In genomic region chr6:30885481-30885998, GRCh38 we compare ENCODE assay signal across 8 cellular contexts. TPM values are rescaled to one million over a fixed set of nuclear protein-coding genes. Genes with fewer than 3 reads are reported as not detected.
DNase-seq lines count a peak whose midpoint lies in the region; ATAC-seq lines count a peak whose summit lies in the region.

No MANE protein-coding gene starts in this region.

- peaks cover 24 to 29% (median 27%) of the 10 kb centered on the region in 3 donors for H3K4me1 Mint-ChIP-seq in IgD-negative memory B cell
- peaks cover 6 to 16% of the 10 kb centered on the region in 2 donors for H3K4me1 Mint-ChIP-seq in immature natural killer cell
- H3K4me1 Mint-ChIP-seq in stimulated activated effector memory CD8-positive, alpha-beta T cell treated with anti-CD3 and anti-CD28 coated beads, Interleukin-12 subunit alpha, Interleukin-12 subunit beta, amount 100 ng/mL, for 72 hours = peaks cover 31% of the 10 kb centered on the region

- H3K9me3 Mint-ChIP-seq in IgD-negative memory B cell = no peaks in the 10 kb centered on the region
- no peaks in the 10 kb centered on the region for H3K9me3 Mint-ChIP-seq in immature natural killer cell
- H3K9me3 Mint-ChIP-seq in stimulated activated effector memory CD8-positive, alpha-beta T cell treated with anti-CD3 and anti-CD28 coated beads, Interleukin-12 subunit alpha, Interleukin-12 subunit beta, amount 100 ng/mL, for 72 hours = no peaks in the 10 kb centered on the region

- peak overlapping the region; percentile 98 for H3K27ac ChIP-seq in angular gyrus (ENCODE audit: low read depth, low read length)

- no peak for ATAC-seq in stimulated activated effector memory CD8-positive, alpha-beta T cell treated with anti-CD3 and anti-CD28 coated beads, Interleukin-12 subunit alpha, Interleukin-12 subunit beta, amount 100 ng/mL, for 72 hours
- ATAC-seq in GM19395 (IDR thresholded peaks at IDR 0.05; ENCODE audit: unreplicated experiment) = no peak
- no peak for ATAC-seq in GM19035 (IDR thresholded peaks at IDR 0.05; ENCODE audit: unreplicated experiment)

- peak; percentile 49 for DNase-seq in COR-L47 (lab: John Stamatoyannopoulos, UW)
- no peak for DNase-seq in immature natural killer cell
- DNase-seq in stimulated activated effector memory CD8-positive, alpha-beta T cell treated with anti-CD3 and anti-CD28 coated beads, Interleukin-12 subunit alpha, Interleukin-12 subunit beta, amount 100 ng/mL, for 72 hours (ENCODE audit: low spot score in 2 of 2) = no peak
- no peak for DNase-seq in effector CD4-positive, alpha-beta T cell

- H3K36me3 Mint-ChIP-seq in IgD-negative memory B cell (no peaks in the 10 kb centered on the region), immature natural killer cell (peaks cover 5 to 9% (median 5%) of the 10 kb centered on the region in 3 donors)
- no peaks in the 10 kb centered on the region for H3K36me3 Mint-ChIP-seq in stimulated activated effector memory CD8-positive, alpha-beta T cell treated with anti-CD3 and anti-CD28 coated beads, Interleukin-12 subunit alpha, Interleukin-12 subunit beta, amount 100 ng/mL, for 72 hours

- H3K27me3 Mint-ChIP-seq in IgD-negative memory B cell (peaks cover 6% of the 10 kb centered on the region), immature natural killer cell (ENCODE audit: low read depth in 3 of 3) (peaks cover 0 to 12% (median 6%) of the 10 kb centered on the region in 3 donors)

- H3K27ac Mint-ChIP-seq in IgD-negative memory B cell = peak overlapping the region; percentile 47 to 84 (median 60)
- peak overlapping the region in 2 of 6 donors; percentile 13 to 31 for H3K27ac Mint-ChIP-seq in immature natural killer cell
- peak overlapping the region; percentile 29 for H3K27ac Mint-ChIP-seq in stimulated activated effector memory CD8-positive, alpha-beta T cell treated with anti-CD3 and anti-CD28 coated beads, Interleukin-12 subunit alpha, Interleukin-12 subunit beta, amount 100 ng/mL, for 72 hours

- H3K4me3 Mint-ChIP-seq in IgD-negative memory B cell (peak overlapping the region; percentile 81 to 96 (median 89)), immature natural killer cell (peak overlapping the region; percentile 79 to 86 (median 79))
- H3K4me3 Mint-ChIP-seq in stimulated activated effector memory CD8-positive, alpha-beta T cell treated with anti-CD3 and anti-CD28 coated beads, Interleukin-12 subunit alpha, Interleukin-12 subunit beta, amount 100 ng/mL, for 72 hours = peak overlapping the region; percentile 73

RNA-seq across cellular contexts. Expression of gene DDR1, which starts 1.2 kb away (rescaled TPM):
- polyA plus RNA-seq in IgD-negative memory B cell (4.6 TPM), immature natural killer cell (1 to 10 TPM in 1 of 3 donors, under 1 TPM in 1, not detected in 1; 0.41 to 1.1 TPM)

RNA-seq across cellular contexts. Expression of gene GTF2H4, which starts 22.5 kb away (rescaled TPM):
- polyA plus RNA-seq in IgD-negative memory B cell (8.4 TPM), immature natural killer cell (10 to 100 TPM in 1 of 3 donors, 1 to 10 TPM in 1, not detected in 1; 6.3 to 10.2 TPM)

RNA-seq across cellular contexts. Expression of gene VARS2, which starts 28.5 kb away (rescaled TPM):
- polyA plus RNA-seq in IgD-negative memory B cell (26.0 TPM), immature natural killer cell (10 to 100 TPM; 12.0 to 17.5 (median 12.6) TPM)

RNA-seq across cellular contexts. Expression of gene SFTA2, which starts 46.4 kb away (rescaled TPM):
- polyA plus RNA-seq in IgD-negative memory B cell = 0.60 TPM
- polyA plus RNA-seq in immature natural killer cell = not detected

RNA-seq across cellular contexts. Expression of gene MUCL3, which starts 55.2 kb away (rescaled TPM):
- not detected for polyA plus RNA-seq in IgD-negative memory B cell
- polyA plus RNA-seq in immature natural killer cell = not detected
